7 cellular contexts compared by ENCODE assay signal in the genomic region with DNA sequence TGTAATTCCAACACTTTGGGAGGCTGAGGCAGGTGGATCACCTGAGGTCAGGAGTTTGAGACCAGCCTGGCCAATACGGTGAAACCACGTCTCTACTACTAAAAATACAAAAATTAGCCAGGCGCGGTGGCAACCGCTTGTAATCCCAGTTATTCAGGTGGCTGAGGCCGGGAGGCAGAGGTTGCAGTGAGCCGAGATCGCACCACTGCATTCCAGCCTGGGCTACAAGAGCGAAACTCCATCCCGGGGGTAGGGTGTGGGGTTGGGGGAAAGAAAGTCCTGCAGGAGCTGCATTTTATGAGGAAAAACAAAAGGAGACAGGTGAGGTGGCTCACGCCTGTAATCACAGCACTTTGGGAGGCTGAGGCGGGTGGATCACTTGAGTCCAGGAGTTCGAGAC. TPM values are rescaled to one million over a fixed set of nuclear protein-coding genes. Genes with fewer than 3 reads are reported as not detected.
DNase-seq lines count a peak whose midpoint lies in the region; ATAC-seq and TF ChIP-seq lines count a peak whose summit lies in the region.
"Not testable (repeated sequence)": the region's sequence is repeated elsewhere in the genome, so short reads cannot be mapped to it uniquely, and the experiment has no call there.
"Had no signal": no experiment of that assay in that cellular context is flagged by ENCODE, and none has a peak within 500 bp of the region (broad histone marks: within the 10 kb centered on the region; RNA-seq: fewer than 3 reads in every experiment).

No MANE protein-coding gene starts in this region.

- H3K9me2 ChIP-seq in GM23338 (ENCODE audit: insufficient read depth) = not testable (repeated sequence)

- not testable (repeated sequence) for H3K4me3 Mint-ChIP-seq in GM23338, nephron progenitor cell

- WGBS in esophagus muscularis mucosa = 95% methylated on average over 13 of the region's 13 CpGs

- intact Hi-C loops in esophagus muscularis mucosa (cut with DNase I) = not testable (repeated sequence)

- H3K9ac ChIP-seq in stomach smooth muscle (ENCODE audit: low read length in 2 of 2) = not testable (repeated sequence)

- not testable (repeated sequence) for TF ChIP-seq CTCF in GM23338 (conservative IDR thresholded peaks at IDR 0.05; ENCODE audit: low read depth in 2 of 2); VCaP (conservative IDR thresholded peaks at IDR 0.05); esophagus muscularis mucosa (IDR thresholded peaks at IDR 0.05); right atrium auricular region (IDR thresholded peaks at IDR 0.05); nephron progenitor cell (IDR thresholded peaks at IDR 0.05)

- not testable (repeated sequence) for H3K36me3 ChIP-seq in GM23338 (ENCODE audit: insufficient read depth)
- H3K36me3 ChIP-seq in esophagus muscularis mucosa = peaks cover 28 to 64% (median 60%) of the 10 kb centered on the region in 4 donors
- peaks cover 46% of the 10 kb centered on the region for H3K36me3 ChIP-seq in right atrium auricular region
- H3K36me3 ChIP-seq in stomach smooth muscle (ENCODE audit: control insufficient read depth in 2 of 2, insufficient read depth in 2 of 2, low read length in 2 of 2) = peaks cover 13 to 27% of the 10 kb centered on the region in 2 donors

- H3K9me3 Mint-ChIP-seq in GM23338, nephron progenitor cell: not testable (repeated sequence)

- H3K4me1 Mint-ChIP-seq in GM23338 (peaks cover 16% of the 10 kb centered on the region; the same call in 2 of the 3 replicates), nephron progenitor cell (peaks cover 12% of the 10 kb centered on the region)

- TF ChIP-seq POLR2A in esophagus muscularis mucosa (IDR thresholded peaks at IDR 0.05; ENCODE audit: low read depth) = not testable (repeated sequence)

- not testable (repeated sequence) for ATAC-seq in GM23338

- not testable (repeated sequence) for H2AFZ ChIP-seq in GM23338

- H3K36me3 Mint-ChIP-seq in GM23338 (ENCODE audit: low read depth) (peaks cover 44% of the 10 kb centered on the region), nephron progenitor cell (ENCODE audit: low read depth) (peaks cover 25% of the 10 kb centered on the region)

- H3K4me3 ChIP-seq in GM23338; esophagus muscularis mucosa; right atrium auricular region; stomach smooth muscle (ENCODE audit: low read length in 2 of 2): not testable (repeated sequence)

- H3K27ac Mint-ChIP-seq in GM23338 (peak overlapping the region; percentile 68; the same call in 1 of the 2 replicates), nephron progenitor cell (peak overlapping the region; percentile 67)

- H3K27ac ChIP-seq in GM23338 (ENCODE audit: low read depth) (peak overlapping the region; percentile 63), VCaP (peak overlapping the region; percentile 77), esophagus muscularis mucosa (replicated peaks in 1 of 4) (peak overlapping the region in 3 of 4 donors; percentile 14 to 57 (median 16)), right atrium auricular region (peak overlapping the region; percentile 66 to 87), stomach smooth muscle (ENCODE audit: low read length) (peak overlapping the region; percentile 58)

- not testable (repeated sequence) for TF ChIP-seq EP300 in esophagus muscularis mucosa (IDR thresholded peaks at IDR 0.05)

- H3K27me3 Mint-ChIP-seq in GM23338 (ENCODE audit: insufficient read depth, low read depth, poor library complexity); nephron progenitor cell (ENCODE audit: low read depth, poor library complexity): not testable (repeated sequence)

- DNase-seq in GM23338 (ENCODE audit: low spot score); esophagus muscularis mucosa (ENCODE audit: extremely low spot score); right atrium auricular region (ENCODE audit: low spot score); nephron progenitor cell: not testable (repeated sequence)

- not testable (repeated sequence) for H3K9me3 ChIP-seq in esophagus muscularis mucosa; right atrium auricular region; stomach smooth muscle (ENCODE audit: control insufficient read depth in 2 of 2, low read length in 2 of 2)

- H3F3A ChIP-seq in GM23338 (replicated peaks; ENCODE audit: low read depth) = not testable (repeated sequence)

- not testable (repeated sequence) for H3K4me2 ChIP-seq in GM23338

- not testable (repeated sequence) for H3K4me1 ChIP-seq in GM23338 (ENCODE audit: insufficient read depth)
- H3K4me1 ChIP-seq in esophagus muscularis mucosa (peaks cover 18 to 30% (median 23%) of the 10 kb centered on the region in 4 donors), right atrium auricular region (peaks cover 0 to 37% of the 10 kb centered on the region in 2 donors), stomach smooth muscle (ENCODE audit: control insufficient read depth, insufficient read depth, low read length) (peaks cover 13% of the 10 kb centered on the region)

- H4K20me1 ChIP-seq in GM23338 (replicated peaks; ENCODE audit: insufficient read depth) = not testable (repeated sequence)

- not testable (repeated sequence) for H3K79me2 ChIP-seq in GM23338 (replicated peaks; ENCODE audit: insufficient read depth)

- not testable (repeated sequence) for H3K27me3 ChIP-seq in GM23338 (ENCODE audit: insufficient read depth); esophagus muscularis mucosa; right atrium auricular region; stomach smooth muscle (ENCODE audit: control insufficient read depth in 1 of 2, insufficient read depth in 2 of 2, low read length in 2 of 2)

RNA-seq across cellular contexts. Expression of a gene that starts 22.6 kb away (rescaled TPM):
- total RNA-seq in GM23338 (2014; rRNA removed; shearing (Covaris generic)) = 48.7 and 51.6 TPM in 2 replicates
- 16.5 and 16.7 TPM in 2 replicates for polyA plus RNA-seq in GM23338 (2016; fragmentation: Nextera tagmentation; extraction: Ambion mirVana)
- total RNA-seq in esophagus muscularis mucosa (10 to 100 TPM; 43.2 to 58.1 (median 46.8) TPM), right atrium auricular region (10 to 100 TPM; 18.8 to 22.4 TPM)

RNA-seq across cellular contexts. Expression of a gene that starts 23.3 kb away (rescaled TPM):
- total RNA-seq in GM23338 (2014; rRNA removed; shearing (Covaris generic)) = 0.43 and 0.83 TPM in 2 replicates
- polyA plus RNA-seq in GM23338 (2016; fragmentation: Nextera tagmentation; extraction: Ambion mirVana) = 0.09 TPM in 1 of 2 replicates, not detected in the other
- 1 to 10 TPM; 1.5 to 5.5 (median 3.9) TPM for total RNA-seq in esophagus muscularis mucosa
- 10 to 100 TPM in 1 of 2 donors, 1 to 10 TPM in 1; 2.5 to 15.3 TPM for total RNA-seq in right atrium auricular region
- total RNA-seq: HepG2 had no signal

RNA-seq across cellular contexts. Expression of a gene that starts 39.3 kb away (rescaled TPM):
- 3.5 and 3.9 TPM in 2 replicates for total RNA-seq in GM23338 (2014; rRNA removed; shearing (Covaris generic))
- polyA plus RNA-seq in GM23338 (2016; fragmentation: Nextera tagmentation; extraction: Ambion mirVana) = 2.1 and 2.4 TPM in 2 replicates
- total RNA-seq in esophagus muscularis mucosa = 10 to 100 TPM in 2 of 4 donors, 1 to 10 TPM in 2; 5.4 to 13.3 (median 9.0) TPM
- total RNA-seq in right atrium auricular region = 10 to 100 TPM in 1 of 2 donors, 1 to 10 TPM in 1; 9.1 to 18.0 TPM

Comparison
In these comparisons a context has a peak if more than half of its experiments do, and no peak if none do; other contexts are left out.
1. H3K27ac ChIP-seq: peak in every context shown above with its lines; median percentile 77 in VCaP; 76 in right atrium auricular region; 63 in GM23338; 58 in stomach smooth muscle; 16 in esophagus muscularis mucosa.